Comparison of ENCODE assay signal across 14 cellular contexts in the genomic region with DNA sequence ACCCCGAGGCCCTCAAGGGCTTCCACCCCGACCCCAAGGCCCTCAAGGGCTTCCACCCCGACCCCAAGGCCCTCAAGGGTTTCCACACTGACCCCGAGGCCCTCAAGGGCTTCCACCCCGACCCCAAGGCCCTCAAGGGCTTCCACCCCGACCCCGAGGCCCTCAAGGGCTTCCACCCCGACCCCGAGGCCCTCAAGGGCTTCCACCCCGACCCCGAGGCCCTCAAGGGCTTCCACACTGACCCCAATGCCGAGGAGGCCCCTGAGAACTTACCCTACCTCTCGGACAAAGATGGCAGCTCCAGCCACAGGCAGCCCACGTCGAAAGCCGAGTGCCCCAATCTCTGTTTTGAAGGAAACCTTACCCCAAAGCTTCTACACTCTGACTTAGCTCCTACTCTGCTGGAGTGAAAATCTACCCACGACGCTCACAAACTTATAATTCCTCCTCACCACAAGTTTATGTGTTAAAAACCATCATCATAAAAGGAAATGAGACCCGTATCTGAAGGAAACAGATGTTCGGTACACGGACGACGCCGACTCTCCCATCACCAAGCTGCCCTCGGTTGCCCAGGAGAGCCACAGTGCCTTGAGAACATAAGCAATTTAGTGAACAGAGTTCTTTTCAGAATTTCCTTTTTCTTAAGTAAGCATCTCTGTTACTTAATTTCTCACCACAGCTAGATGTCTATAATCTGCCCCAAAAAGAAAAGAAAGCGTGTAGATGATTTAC. TPM values are rescaled to one million over a fixed set of nuclear protein-coding genes. Genes with fewer than 3 reads are reported as not detected.
DNase-seq lines count a peak whose midpoint lies in the region; ATAC-seq and TF ChIP-seq lines count a peak whose summit lies in the region.
"Had no signal": no experiment of that assay in that cellular context is flagged by ENCODE, and none has a peak within 500 bp of the region (broad histone marks: within the 10 kb centered on the region; RNA-seq: fewer than 3 reads in every experiment).

No MANE protein-coding gene starts in this region.

- no peaks in the 10 kb centered on the region for H3K9me3 Mint-ChIP-seq in CD8-positive, alpha-beta T cell
- H3K9me3 Mint-ChIP-seq in activated T-helper 17 cell treated with anti-CD3 and anti-CD28 coated beads, Interleukin-2, amount 50 U/mL, for 72 hours: no peaks in the 10 kb centered on the region
- H3K9me3 Mint-ChIP-seq in naive thymus-derived CD8-positive, alpha-beta T cell: peaks cover 0 to 5% (median 0%) of the 10 kb centered on the region in 9 donors
- no peaks in the 10 kb centered on the region for H3K9me3 Mint-ChIP-seq in Calu3 (ENCODE audit: low read depth, unreplicated experiment)

- no peak for ATAC-seq in CD8-positive, alpha-beta T cell
- ATAC-seq in activated T-helper 17 cell treated with anti-CD3 and anti-CD28 coated beads, Interleukin-2, amount 50 U/mL, for 72 hours (replicated peaks): no peak
- no peak for ATAC-seq in naive thymus-derived CD8-positive, alpha-beta T cell
- ATAC-seq in HG02759 (IDR thresholded peaks at IDR 0.05; ENCODE audit: unreplicated experiment): no peak

- no peaks in the 10 kb centered on the region for H3K36me3 ChIP-seq in CD8-positive, alpha-beta T cell (ENCODE audit: insufficient read depth, low read length)
- H3K36me3 ChIP-seq: prostate gland, WERI-Rb-1 had no signal

- no peak overlapping the region for H3K4me3 ChIP-seq in CD8-positive, alpha-beta T cell (ENCODE audit: low read depth, low read length)
- H3K4me3 ChIP-seq: prostate gland had no signal

- no peak for TF ChIP-seq CTCF in CD8-positive, alpha-beta T cell (IDR thresholded peaks at IDR 0.05)
- TF ChIP-seq CTCF in Calu3 (IDR thresholded peaks at IDR 0.05; ENCODE audit: unreplicated experiment): no peak

- DNase-seq in CD8-positive, alpha-beta T cell: no peak
- peak; percentile 11 for DNase-seq in KG1 (lab: John Stamatoyannopoulos, UW)
- DNase-seq in naive thymus-derived CD8-positive, alpha-beta T cell: no peak
- DNase-seq in Calu3: no peak
- no peak for DNase-seq in NCI-H510A treated with DMSO at 0.1 percent for 48 hours (lab: John Stamatoyannopoulos, UW)
- DNase-seq: central memory CD4-positive, alpha-beta T cell; kidney; NCI-H1092; NCI-H2227 treated with DMSO at 0.1 percent for 48 hours; WERI-Rb-1 had no signal

- peak overlapping the region; percentile 84 for H3K27ac Mint-ChIP-seq in CD8-positive, alpha-beta T cell
- H3K27ac Mint-ChIP-seq in activated T-helper 17 cell treated with anti-CD3 and anti-CD28 coated beads, Interleukin-2, amount 50 U/mL, for 72 hours: peak overlapping the region; percentile 91
- peak overlapping the region; percentile 53 to 98 (median 88) for H3K27ac Mint-ChIP-seq in naive thymus-derived CD8-positive, alpha-beta T cell
- no peak overlapping the region for H3K27ac Mint-ChIP-seq in Calu3 (ENCODE audit: unreplicated experiment)

- peak overlapping the region; percentile 32 for H3K27ac ChIP-seq in CD8-positive, alpha-beta T cell (ENCODE audit: low read depth, low read length)
- H3K27ac ChIP-seq: prostate gland, WERI-Rb-1 had no signal

- peaks cover 83% of the 10 kb centered on the region for H3K4me1 ChIP-seq in CD8-positive, alpha-beta T cell (ENCODE audit: insufficient read depth, low read length)
- H3K4me1 ChIP-seq: prostate gland had no signal

- no TSS peak for BruUV-seq in Calu3 (replicated peaks; lab: Mats Ljungman, UMichigan)

- H3K36me3 Mint-ChIP-seq in CD8-positive, alpha-beta T cell: peaks cover 8% of the 10 kb centered on the region
- H3K36me3 Mint-ChIP-seq in activated T-helper 17 cell treated with anti-CD3 and anti-CD28 coated beads, Interleukin-2, amount 50 U/mL, for 72 hours (ENCODE audit: low read depth): peaks cover 51% of the 10 kb centered on the region
- peaks cover 0 to 4% (median 0%) of the 10 kb centered on the region in 3 donors for H3K36me3 Mint-ChIP-seq in naive thymus-derived CD8-positive, alpha-beta T cell
- peaks cover 25% of the 10 kb centered on the region for H3K36me3 Mint-ChIP-seq in Calu3 (ENCODE audit: insufficient read depth, unreplicated experiment)

- H3K9me3 ChIP-seq in CD8-positive, alpha-beta T cell (ENCODE audit: low read length): no peaks in the 10 kb centered on the region
- H3K9me3 ChIP-seq: prostate gland had no signal

- H3K4me3 Mint-ChIP-seq in CD8-positive, alpha-beta T cell: peak overlapping the region; percentile 75
- peak overlapping the region; percentile 81 for H3K4me3 Mint-ChIP-seq in activated T-helper 17 cell treated with anti-CD3 and anti-CD28 coated beads, Interleukin-2, amount 50 U/mL, for 72 hours
- H3K4me3 Mint-ChIP-seq in naive thymus-derived CD8-positive, alpha-beta T cell: peak overlapping the region; percentile 60 to 96 (median 84)
- no peak overlapping the region for H3K4me3 Mint-ChIP-seq in Calu3 (ENCODE audit: low read depth, unreplicated experiment)

- no peaks in the 10 kb centered on the region for H3K27me3 Mint-ChIP-seq in CD8-positive, alpha-beta T cell (ENCODE audit: low read depth)
- no peaks in the 10 kb centered on the region for H3K27me3 Mint-ChIP-seq in activated T-helper 17 cell treated with anti-CD3 and anti-CD28 coated beads, Interleukin-2, amount 50 U/mL, for 72 hours
- peaks cover 0 to 7% (median 0%) of the 10 kb centered on the region in 5 donors for H3K27me3 Mint-ChIP-seq in naive thymus-derived CD8-positive, alpha-beta T cell
- no peaks in the 10 kb centered on the region for H3K27me3 Mint-ChIP-seq in Calu3 (ENCODE audit: unreplicated experiment)

- CTCF ChIA-PET in CD8-positive, alpha-beta T cell (lab: Charles Lee): interaction anchor here (0.8 to 2.2 kb wide), 4 partner anchors 86 to 300 kb away, joined by 3 to 9 read pairs (median 6); no protein-coding TSS in a partner anchor
- CTCF ChIA-PET in Calu3 (lab: Charles Lee): no interaction called here

- no peaks in the 10 kb centered on the region for H3K27me3 ChIP-seq in CD8-positive, alpha-beta T cell (ENCODE audit: insufficient read depth, low read length)

- intact Hi-C loops in CD8-positive, alpha-beta T cell (cut with DNase I, micrococcal nuclease): no loop called here
- intact Hi-C loops in Calu3 (cut with micrococcal nuclease; ENCODE audit: unreplicated experiment): loop anchor here (2.0 kb wide), 1 partner anchor 287 kb away; no protein-coding TSS in a partner anchor

- H3K4me1 Mint-ChIP-seq in CD8-positive, alpha-beta T cell (ENCODE audit: low read depth): peaks cover 83% of the 10 kb centered on the region
- H3K4me1 Mint-ChIP-seq in activated T-helper 17 cell treated with anti-CD3 and anti-CD28 coated beads, Interleukin-2, amount 50 U/mL, for 72 hours: peaks cover 60% of the 10 kb centered on the region
- H3K4me1 Mint-ChIP-seq in naive thymus-derived CD8-positive, alpha-beta T cell: peaks cover 59 to 92% (median 86%) of the 10 kb centered on the region in 4 donors
- H3K4me1 Mint-ChIP-seq in Calu3 (ENCODE audit: low read depth, unreplicated experiment): peaks cover 8% of the 10 kb centered on the region

- POLR2A ChIA-PET in CD8-positive, alpha-beta T cell (lab: Charles Lee): no interaction called here
- POLR2A ChIA-PET in naive thymus-derived CD8-positive, alpha-beta T cell (lab: Charles Lee): interaction anchor here (1.4 kb wide), 1 partner anchor 24 kb away, joined by 3 read pairs; no protein-coding TSS in a partner anchor

RNA-seq across cellular contexts. Expression of gene RFLNB, which starts 31.9 kb away (rescaled TPM):
- total RNA-seq in CD8-positive, alpha-beta T cell: 10 to 100 TPM; 25.4 to 25.9 TPM
- total RNA-seq in activated T-helper 17 cell treated with anti-CD3 and anti-CD28 coated beads, Interleukin-2, amount 50 U/mL, for 72 hours: 10 to 100 TPM; 50.3 to 54.7 TPM
- 10 to 100 TPM; 38.7 TPM for total RNA-seq in naive thymus-derived CD8-positive, alpha-beta T cell
- 10 to 100 TPM; 19.2 to 32.5 (median 24.2) TPM for polyA plus RNA-seq in naive thymus-derived CD8-positive, alpha-beta T cell
- total RNA-seq in Calu3 (2022): 0.51 and 0.61 TPM in 2 replicates
- total RNA-seq: HT-29 had no signal

Comparison
In these comparisons a context has a peak if more than half of its experiments do, and no peak if none do; other contexts are left out.
1. RNA of gene RFLNB, which starts 31.9 kb away (total RNA-seq): 50.3 to 54.7 TPM in activated T-helper 17 cell treated with anti-CD3 and anti-CD28 coated beads, Interleukin-2, amount 50 U/mL, for 72 hours, 38.7 TPM in naive thymus-derived CD8-positive, alpha-beta T cell and 25.4 to 25.9 TPM in CD8-positive, alpha-beta T cell; 0.51 to 0.61 TPM in Calu3; every median in the first group is over 10 times any median in the second.